34 cellular contexts compared by ENCODE assay signal in genomic region chr17:79513206-79513605, GRCh38.
DNase-seq lines count a peak whose midpoint lies in the region; ATAC-seq and FAIRE-seq lines count a peak whose summit lies in the region.
"Had no signal": no experiment of that assay in that cellular context is flagged by ENCODE, and none has a peak within 500 bp of the region (broad histone marks: within the 10 kb centered on the region; RNA-seq: fewer than 3 reads in every experiment).

No MANE protein-coding gene starts in this region.

- H3K27ac ChIP-seq in BLaER1, result no peak overlapping the region
- H3K27ac ChIP-seq: 22Rv1; A549; BLaER1 treated with 17β-estradiol and CSF1 and Interleukin-3, amounts not matched to agents 10 nM and 100 nM; C4-2B had no signal

- H3K4me3 Mint-ChIP-seq in activated T-cell treated with anti-CD3 and anti-CD28 coated beads, Interleukin-2, amount 50 U/mL, for 24 hours, result no peak overlapping the region
- H3K4me3 Mint-ChIP-seq: B cell; CD14-positive monocyte; CD4-positive, alpha-beta memory T cell; CD4-positive, alpha-beta T cell; CD4-positive, CD25-positive, alpha-beta regulatory T cell; CD8-positive, alpha-beta memory T cell; CD8-positive, alpha-beta T cell had no signal

- peak; percentile 75 for DNase-seq in posterior vena cava (ENCODE audit: low spot score)
- no peak for DNase-seq in urothelium cell line (ENCODE audit: low spot score)
- DNase-seq in activated T-cell treated with anti-CD3 and anti-CD28 coated beads, Interleukin-2, amount 50 U/mL, for 24 hours, result no peak
- no peak for DNase-seq in activated CD4-positive, CD25-positive, alpha-beta regulatory T cell treated with anti-CD3 and anti-CD28 coated beads, Interleukin-2, amount 50 U/mL, for 72 hours
- DNase-seq: 8988T; ACHN; AML-193; BE2C; C1 segment of cervical spinal cord; Caco-2; Calu3; CD4-positive, alpha-beta memory T cell; CD4-positive, alpha-beta T cell; CD4-positive, CD25-positive, alpha-beta regulatory T cell; CD8-positive, alpha-beta memory T cell; CD8-positive, alpha-beta T cell; COR-L47; DMS 273 treated with DMSO at 0.1 percent for 48 hours; DMS153; DMS53; DMS79; DMS79 treated with DMSO at 0.1 percent for 48 hours; DND-41; EL had no signal

- H3K4me1 ChIP-seq in BLaER1, result peaks cover 44% of the 10 kb centered on the region
- H3K4me1 ChIP-seq: BE2C, Caco-2 had no signal

- 0 out of 2 replicates have a peak, but pooled peaks cover under 1% of the 10 kb centered on the region for H3K27me3 ChIP-seq in BLaER1

- no peak for ATAC-seq in HG02884 (IDR thresholded peaks at IDR 0.05; ENCODE audit: unreplicated experiment)
- ATAC-seq: CD8-positive, alpha-beta T cell had no signal

- H3K4me2 ChIP-seq in BLaER1, result 0 out of 2 replicates have a peak overlapping the region, but pooled peaks have one; percentile 81
- H3K4me2 ChIP-seq: A549 had no signal

- no peak overlapping the region for H3K4me3 ChIP-seq in BLaER1
- H3K4me3 ChIP-seq: A549; BLaER1 treated with 17β-estradiol and CSF1 and Interleukin-3, amounts not matched to agents 10 nM and 100 nM had no signal

- no peak overlapping the region for H3K9ac ChIP-seq in BLaER1
- H3K9ac ChIP-seq: BLaER1 treated with 17β-estradiol and CSF1 and Interleukin-3, amounts not matched to agents 10 nM and 100 nM had no signal

- H4K20me1 ChIP-seq in BLaER1, result no peaks in the 10 kb centered on the region

- no peaks in the 10 kb centered on the region for H3K4me1 Mint-ChIP-seq in activated T-cell treated with anti-CD3 and anti-CD28 coated beads, Interleukin-2, amount 50 U/mL, for 24 hours (ENCODE audit: low read depth)
- H3K4me1 Mint-ChIP-seq: B cell; CD14-positive monocyte; CD4-positive, alpha-beta memory T cell; CD4-positive, CD25-positive, alpha-beta regulatory T cell had no signal

- H3K9me3 ChIP-seq in BLaER1, result peaks cover 32% of the 10 kb centered on the region
- H3K9me3 ChIP-seq: BE2C, Caco-2 had no signal

- FAIRE-seq in urothelium cell line (lab: Jason Lieb, UNC), result peak; percentile 90
- FAIRE-seq: A204.1, A549, D721Med had no signal

- H3K9me3 Mint-ChIP-seq in activated T-cell treated with anti-CD3 and anti-CD28 coated beads, Interleukin-2, amount 50 U/mL, for 24 hours, result no peaks in the 10 kb centered on the region
- H3K9me3 Mint-ChIP-seq: CD4-positive, CD25-positive, alpha-beta regulatory T cell had no signal

- H3K27ac Mint-ChIP-seq in activated T-cell treated with anti-CD3 and anti-CD28 coated beads, Interleukin-2, amount 50 U/mL, for 24 hours, result no peak overlapping the region
- H3K27ac Mint-ChIP-seq: B cell; CD14-positive monocyte; CD4-positive, alpha-beta memory T cell; CD4-positive, alpha-beta T cell; CD4-positive, CD25-positive, alpha-beta regulatory T cell; CD8-positive, alpha-beta memory T cell; CD8-positive, alpha-beta T cell had no signal

- H3K36me3 Mint-ChIP-seq in activated T-cell treated with anti-CD3 and anti-CD28 coated beads, Interleukin-2, amount 50 U/mL, for 24 hours (ENCODE audit: low read depth), result no peaks in the 10 kb centered on the region
- H3K36me3 Mint-ChIP-seq: CD14-positive monocyte; CD4-positive, alpha-beta memory T cell; CD4-positive, CD25-positive, alpha-beta regulatory T cell; CD8-positive, alpha-beta T cell had no signal

- peaks cover 6% of the 10 kb centered on the region; the same call in 1 of the 2 replicates for H3K36me3 ChIP-seq in BLaER1
- H3K36me3 ChIP-seq: BE2C; BLaER1 treated with 17β-estradiol and CSF1 and Interleukin-3, amounts not matched to agents 10 nM and 100 nM had no signal

- intact Hi-C loops in posterior vena cava (cut with DNase I), result no loop called here

- H3K27me3 Mint-ChIP-seq in activated T-cell treated with anti-CD3 and anti-CD28 coated beads, Interleukin-2, amount 50 U/mL, for 24 hours, result peaks cover 29% of the 10 kb centered on the region
